16 cellular contexts compared by ENCODE assay signal in genomic region chr7:136528329-136528728, GRCh38.
DNase-seq lines count a peak whose midpoint lies in the region; ATAC-seq, FAIRE-seq and TF ChIP-seq lines count a peak whose summit lies in the region.
"Had no signal": no experiment of that assay in that cellular context is flagged by ENCODE, and none has a peak within 500 bp of the region (broad histone marks: within the 10 kb centered on the region; RNA-seq: fewer than 3 reads in every experiment).

No MANE protein-coding gene starts in this region.

- H3K4me2 ChIP-seq in PC-9 = no peak overlapping the region

- H3K4me3 ChIP-seq in PC-9 (no peak overlapping the region), epithelial cell of esophagus (ENCODE audit: low read length) (no peak overlapping the region)
- H3K4me3 ChIP-seq: lower lobe of right lung, testis had no signal

- H2AFZ ChIP-seq in PC-9 = no peak overlapping the region

- FAIRE-seq in frontal cortex (lab: Jason Lieb, UNC) = no peak
- FAIRE-seq: TTC549 had no signal

- no peaks in the 10 kb centered on the region for H3F3A ChIP-seq in PC-9 (ENCODE audit: insufficient read depth, low read depth)

- TF ChIP-seq CTCF in PC-9 (conservative IDR thresholded peaks at IDR 0.05) (no peak), epithelial cell of esophagus (IDR thresholded peaks at IDR 0.05; ENCODE audit: insufficient read depth, low read depth, low read length, missing control alignments) (no peak), omental fat pad (IDR thresholded peaks at IDR 0.05) (no peak)

- intact Hi-C loops in PC-9 (cut with micrococcal nuclease; ENCODE audit: unreplicated experiment) = no loop called here

- ATAC-seq in omental fat pad (ENCODE audit: low FRiP score) = peak; percentile 41
- no peak for ATAC-seq in GM21737 (IDR thresholded peaks at IDR 0.05; ENCODE audit: unreplicated experiment)

- no peaks in the 10 kb centered on the region for H3K27me3 ChIP-seq in PC-9 (ENCODE audit: insufficient read depth, low read depth)
- H3K27me3 ChIP-seq: testis had no signal

- no TSS peak for BruUV-seq in PC-9 (replicated peaks; lab: Mats Ljungman, UMichigan)

- DNase-seq in EH (ENCODE audit: low read depth) (peak; percentile 91), PC-9 (peak; percentile 8 to 39), epithelial cell of esophagus (ENCODE audit: low read depth) (peak; percentile 65), omental fat pad (ENCODE audit: low spot score) (no peak), hypothalamus (lab: John Stamatoyannopoulos, UW) (no peak), mesenteric fat pad (ENCODE audit: low spot score) (no peak), frontal cortex (ENCODE audit: low spot score in 2 of 2) (no peak)
- DNase-seq: activated CD8-positive, alpha-beta memory T cell treated with anti-CD3 and anti-CD28 coated beads, Interleukin-2, amount 50 U/mL, for 48 hours; Caco-2; caudate nucleus; lower lobe of right lung; NCI-H1436; testis had no signal

- no peaks in the 10 kb centered on the region for H3K36me3 ChIP-seq in PC-9 (ENCODE audit: low read depth)
- H3K36me3 ChIP-seq: lower lobe of right lung had no signal

- H3K9me3 ChIP-seq in PC-9 (ENCODE audit: insufficient read depth, low read depth) = no peaks in the 10 kb centered on the region
- H3K9me3 ChIP-seq: Caco-2, lower lobe of right lung, testis had no signal

- 0 out of 2 replicates have a peak, but pooled peaks cover 3% of the 10 kb centered on the region for H3K9me2 ChIP-seq in PC-9 (ENCODE audit: insufficient read depth)

- no peaks in the 10 kb centered on the region for H4K20me1 ChIP-seq in PC-9 (ENCODE audit: insufficient read depth)

- H3K4me1 ChIP-seq in PC-9 (replicated peaks; ENCODE audit: insufficient read depth) = no peaks in the 10 kb centered on the region
- H3K4me1 ChIP-seq: Caco-2, lower lobe of right lung, testis had no signal

- H3K27ac ChIP-seq in PC-9 = no peak overlapping the region
- H3K27ac ChIP-seq: HL-60, lower lobe of right lung, testis had no signal

- no peaks in the 10 kb centered on the region for H3K79me2 ChIP-seq in PC-9 (ENCODE audit: low read depth)

- POLR2A ChIA-PET in PC-9 (lab: Charles Lee; ENCODE audit: unreplicated experiment) = interaction anchor here (0.5 to 0.6 kb wide), 2 partner anchors 8 to 90 kb away, joined by 4 to 6 read pairs; no protein-coding TSS in a partner anchor

- CTCF ChIA-PET in PC-9 (lab: Charles Lee) = no interaction called here

Comparison
In these comparisons a context has a peak if more than half of its experiments do, and no peak if none do; other contexts are left out.
1. DNase-seq: peak in EH (single experiment), PC-9 (2 of 2) and epithelial cell of esophagus (single experiment); none in omental fat pad (single experiment), hypothalamus (0 of 51), mesenteric fat pad (single experiment) and frontal cortex (0 of 2).